In the genomic region with DNA sequence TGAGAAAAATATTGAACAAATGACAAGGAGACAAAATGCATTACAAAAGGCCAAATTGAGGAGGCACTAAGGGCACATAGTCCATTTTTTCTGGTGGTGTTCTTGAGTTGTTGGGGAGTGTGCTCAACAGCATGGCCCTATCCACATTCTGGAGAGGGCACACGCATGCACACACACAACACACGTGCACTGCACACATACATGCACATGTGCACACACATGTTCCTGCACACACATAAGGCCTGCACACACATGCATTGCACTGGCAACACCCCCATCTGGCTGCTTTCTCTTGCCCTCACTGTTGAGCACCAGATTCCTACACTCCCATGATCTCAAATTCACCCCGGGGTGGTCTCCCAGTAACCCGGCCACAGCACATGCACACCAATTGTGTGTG, we compare ENCODE assay signal across 1 cellular context.
TF ChIP-seq lines count a peak whose summit lies in the region.

No MANE protein-coding gene starts in this region.

TF ChIP-seq in HepG2, 621 proteins besides CTCF, POLR2A, EP300 and RAD21:
- TF ChIP-seq, protein P1, sequence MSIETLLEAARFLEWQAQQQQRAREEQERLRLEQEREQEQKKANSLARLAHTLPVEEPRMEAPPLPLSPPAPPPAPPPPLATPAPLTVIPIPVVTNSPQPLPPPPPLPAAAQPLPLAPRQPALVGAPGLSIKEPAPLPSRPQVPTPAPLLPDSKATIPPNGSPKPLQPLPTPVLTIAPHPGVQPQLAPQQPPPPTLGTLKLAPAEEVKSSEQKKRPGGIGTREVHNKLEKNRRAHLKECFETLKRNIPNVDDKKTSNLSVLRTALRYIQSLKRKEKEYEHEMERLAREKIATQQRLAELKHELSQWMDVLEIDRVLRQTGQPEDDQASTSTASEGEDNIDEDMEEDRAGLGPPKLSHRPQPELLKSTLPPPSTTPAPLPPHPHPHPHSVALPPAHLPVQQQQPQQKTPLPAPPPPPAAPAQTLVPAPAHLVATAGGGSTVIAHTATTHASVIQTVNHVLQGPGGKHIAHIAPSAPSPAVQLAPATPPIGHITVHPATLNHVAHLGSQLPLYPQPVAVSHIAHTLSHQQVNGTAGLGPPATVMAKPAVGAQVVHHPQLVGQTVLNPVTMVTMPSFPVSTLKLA (IDR thresholded peaks at IDR 0.05): peak; percentile 88
- TF ChIP-seq ZFAT (CRISPR knock-in tag; conservative IDR thresholded peaks at IDR 0.05): no peak
